ENCODE assay signal across 33 cellular contexts in the genomic region with DNA sequence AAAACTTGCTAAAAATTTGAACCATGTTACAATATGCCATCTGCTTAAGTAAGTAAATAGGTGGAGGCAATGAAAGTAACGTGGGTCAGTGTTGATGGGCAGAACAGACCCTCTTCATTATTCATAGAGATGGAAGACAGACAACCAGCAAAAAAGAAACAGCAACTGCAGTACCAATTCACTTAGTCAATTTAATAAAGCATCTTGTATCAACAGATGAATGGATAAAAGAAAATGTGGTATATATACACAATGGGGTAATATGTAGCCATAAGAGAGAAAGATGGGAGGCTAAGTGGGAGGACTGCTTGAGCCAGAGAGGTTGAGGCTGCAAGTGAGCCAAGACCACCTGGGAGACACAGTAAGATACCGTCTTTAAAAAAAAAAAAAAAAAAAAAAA. TPM values are rescaled to one million over a fixed set of nuclear protein-coding genes. Genes with fewer than 3 reads are reported as not detected.
"Had no signal": no experiment of that assay in that cellular context is flagged by ENCODE, and none has a peak within 500 bp of the region (broad histone marks: within the 10 kb centered on the region; RNA-seq: fewer than 3 reads in every experiment).

No MANE protein-coding gene starts in this region.

- DNase-seq: activated CD4-positive, alpha-beta memory T cell treated with anti-CD3 and anti-CD28 coated beads for 36 hours; activated CD4-positive, alpha-beta T cell treated with anti-CD3 and anti-CD28 coated beads for 36 hours; activated CD4-positive, alpha-beta T cell treated with anti-CD3 and anti-CD28 coated beads, Interleukin-2, amount 10 ng/mL, durations not matched to agents 24 days and 14 days; activated CD4-positive, CD25-positive, alpha-beta regulatory T cell; activated CD4-positive, CD25-positive, alpha-beta regulatory T cell treated with anti-CD3 and anti-CD28 coated beads, Interleukin-2, amount 50 U/mL, for 72 hours; activated CD8-positive, alpha-beta memory T cell treated with anti-CD3 and anti-CD28 coated beads, Interleukin-2, amount 10 ng/mL, durations not matched to agents 7 days and 5 days; activated CD8-positive, alpha-beta memory T cell treated with anti-CD3 and anti-CD28 coated beads, Interleukin-2, amount 50 U/mL, for 48 hours; activated CD8-positive, alpha-beta T cell treated with anti-CD3 and anti-CD28 coated beads, Interleukin-2, amount 10 ng/mL, durations not matched to agents 7 days and 5 days; activated effector memory CD4-positive, alpha-beta T cell treated with anti-CD3 and anti-CD28 coated beads, Interleukin-2, amount 50 U/mL, for 16 hours; activated naive CD4-positive, alpha-beta T cell treated with anti-CD3 and anti-CD28 coated beads for 36 hours; activated naive CD8-positive, alpha-beta T cell treated with anti-CD3 and anti-CD28 coated beads, Interleukin-2, amount 10 ng/mL, durations not matched to agents 7 days and 5 days; activated T-cell treated with anti-CD3 and anti-CD28 coated beads for 4 hours; activated T-cell treated with anti-CD3 and anti-CD28 coated beads, Interleukin-2, amount 50 U/mL, for 24 hours; central memory CD4-positive, alpha-beta T cell; dorsolateral prefrontal cortex; effector memory CD4-positive, alpha-beta T cell; endodermal cell; erythroblast; foreskin keratinocyte; gastrocnemius medialis; heart right ventricle; T-helper 2 cell had no signal

- H3K27me3 Mint-ChIP-seq: activated CD4-positive, alpha-beta memory T cell treated with anti-CD3 and anti-CD28 coated beads for 36 hours; activated CD4-positive, alpha-beta T cell treated with anti-CD3 and anti-CD28 coated beads for 36 hours; activated CD4-positive, alpha-beta T cell treated with anti-CD3 and anti-CD28 coated beads, Interleukin-2, amount 10 ng/mL, durations not matched to agents 24 days and 14 days; activated CD8-positive, alpha-beta memory T cell treated with anti-CD3 and anti-CD28 coated beads, Interleukin-2, amount 10 ng/mL, durations not matched to agents 7 days and 5 days; activated naive CD4-positive, alpha-beta T cell treated with anti-CD3 and anti-CD28 coated beads, Interleukin-2, amount 50 U/mL, for 24 hours; activated naive CD8-positive, alpha-beta T cell treated with anti-CD3 and anti-CD28 coated beads, Interleukin-2, amount 10 ng/mL, durations not matched to agents 7 days and 5 days; activated T-cell treated with anti-CD3 and anti-CD28 coated beads, Interleukin-2, amount 50 U/mL, for 24 hours; brain; dendritic cell treated with granulocyte-macrophage colony-stimulating factor and Interleukin-4, amounts not matched to agents 40 ng/mL and 50 ng/mL, for 4 days had no signal

- H3K9me3 ChIP-seq: ascending aorta, breast epithelium, esophagus muscularis mucosa, gastrocnemius medialis, heart right ventricle had no signal

- H3K4me3 ChIP-seq: ascending aorta, breast epithelium, cardiac muscle cell, coronary artery, dorsolateral prefrontal cortex, esophagus muscularis mucosa, gastrocnemius medialis, heart right ventricle had no signal

- ATAC-seq: activated CD4-positive, alpha-beta T cell treated with anti-CD3 and anti-CD28 coated beads for 36 hours; activated CD8-positive, alpha-beta memory T cell treated with anti-CD3 and anti-CD28 coated beads, Interleukin-2, amount 10 ng/mL, durations not matched to agents 7 days and 5 days; activated CD8-positive, alpha-beta T cell treated with anti-CD3 and anti-CD28 coated beads, Interleukin-2, amount 10 ng/mL, durations not matched to agents 7 days and 5 days; foreskin keratinocyte; gastrocnemius medialis had no signal

- H3K27ac ChIP-seq: ascending aorta, breast epithelium, cardiac muscle cell, coronary artery, dorsolateral prefrontal cortex, esophagus muscularis mucosa, foreskin keratinocyte, gastrocnemius medialis, heart right ventricle had no signal

- H3K4me3 Mint-ChIP-seq: activated CD4-positive, alpha-beta memory T cell treated with anti-CD3 and anti-CD28 coated beads for 36 hours; activated CD4-positive, alpha-beta T cell treated with anti-CD3 and anti-CD28 coated beads for 36 hours; activated CD4-positive, alpha-beta T cell treated with anti-CD3 and anti-CD28 coated beads, Interleukin-2, amount 10 ng/mL, durations not matched to agents 24 days and 14 days; activated CD8-positive, alpha-beta memory T cell treated with anti-CD3 and anti-CD28 coated beads, Interleukin-2, amount 10 ng/mL, durations not matched to agents 7 days and 5 days; activated CD8-positive, alpha-beta T cell treated with anti-CD3 and anti-CD28 coated beads, Interleukin-2, amount 10 ng/mL, durations not matched to agents 7 days and 5 days; activated naive CD4-positive, alpha-beta T cell treated with anti-CD3 and anti-CD28 coated beads for 36 hours; activated naive CD4-positive, alpha-beta T cell treated with anti-CD3 and anti-CD28 coated beads, Interleukin-2, amount 50 U/mL, for 24 hours; activated naive CD8-positive, alpha-beta T cell treated with anti-CD3 and anti-CD28 coated beads, Interleukin-2, amount 10 ng/mL, durations not matched to agents 7 days and 5 days; activated T-cell treated with anti-CD3 and anti-CD28 coated beads, Interleukin-2, amount 50 U/mL, for 24 hours; activated T-helper 1 cell treated with anti-CD3 and anti-CD28 coated beads, Interleukin-12 subunit alpha, Interleukin-12 subunit beta, Interleukin-2, Interleukin-4 antibody, amounts not matched to agents 30 ng/mL and 10 ng/mL and 1 ng/mL, durations not matched to agents 14 hours and 24 hours and 36 hours; brain; dendritic cell treated with granulocyte-macrophage colony-stimulating factor and Interleukin-4, amounts not matched to agents 40 ng/mL and 50 ng/mL, for 4 days; endodermal cell had no signal

- H3K4me1 ChIP-seq: ascending aorta, breast epithelium, esophagus muscularis mucosa, foreskin keratinocyte had no signal

- H3K36me3 ChIP-seq: breast epithelium, gastrocnemius medialis had no signal

- H3K27ac Mint-ChIP-seq: activated CD4-positive, alpha-beta memory T cell treated with anti-CD3 and anti-CD28 coated beads for 36 hours; activated CD4-positive, alpha-beta T cell treated with anti-CD3 and anti-CD28 coated beads for 36 hours; activated CD4-positive, alpha-beta T cell treated with anti-CD3 and anti-CD28 coated beads, Interleukin-2, amount 10 ng/mL, durations not matched to agents 24 days and 14 days; activated CD8-positive, alpha-beta memory T cell treated with anti-CD3 and anti-CD28 coated beads, Interleukin-2, amount 10 ng/mL, durations not matched to agents 7 days and 5 days; activated CD8-positive, alpha-beta T cell treated with anti-CD3 and anti-CD28 coated beads, Interleukin-2, amount 10 ng/mL, durations not matched to agents 7 days and 5 days; activated naive CD4-positive, alpha-beta T cell treated with anti-CD3 and anti-CD28 coated beads for 36 hours; activated naive CD4-positive, alpha-beta T cell treated with anti-CD3 and anti-CD28 coated beads, Interleukin-2, amount 50 U/mL, for 24 hours; activated naive CD8-positive, alpha-beta T cell treated with anti-CD3 and anti-CD28 coated beads, Interleukin-2, amount 10 ng/mL, durations not matched to agents 7 days and 5 days; activated T-cell treated with anti-CD3 and anti-CD28 coated beads, Interleukin-2, amount 50 U/mL, for 24 hours; activated T-helper 1 cell treated with anti-CD3 and anti-CD28 coated beads, Interleukin-12 subunit alpha, Interleukin-12 subunit beta, Interleukin-2, Interleukin-4 antibody, amounts not matched to agents 30 ng/mL and 10 ng/mL and 1 ng/mL, durations not matched to agents 14 hours and 24 hours and 36 hours; activated T-helper 2 cell treated with anti-CD3 and anti-CD28 coated beads, Interferon-gamma antibody, Interleukin-2, Interleukin-4, amounts not matched to agents 10 μg/mL and 5 μg/mL and 100 μg/mL, durations not matched to agents 14 hours and 24 hours and 36 hours; dendritic cell treated with granulocyte-macrophage colony-stimulating factor and Interleukin-4, amounts not matched to agents 40 ng/mL and 50 ng/mL, for 4 days; endodermal cell had no signal

- H3K9me3 Mint-ChIP-seq: activated CD4-positive, alpha-beta memory T cell treated with anti-CD3 and anti-CD28 coated beads for 36 hours; activated CD4-positive, alpha-beta T cell treated with anti-CD3 and anti-CD28 coated beads, Interleukin-2, amount 10 ng/mL, durations not matched to agents 24 days and 14 days; activated naive CD4-positive, alpha-beta T cell treated with anti-CD3 and anti-CD28 coated beads for 36 hours; activated naive CD4-positive, alpha-beta T cell treated with anti-CD3 and anti-CD28 coated beads, Interleukin-2, amount 50 U/mL, for 24 hours; activated naive CD8-positive, alpha-beta T cell treated with anti-CD3 and anti-CD28 coated beads, Interleukin-2, amount 10 ng/mL, durations not matched to agents 7 days and 5 days; activated T-cell treated with anti-CD3 and anti-CD28 coated beads, Interleukin-2, amount 50 U/mL, for 24 hours; activated T-helper 1 cell treated with anti-CD3 and anti-CD28 coated beads, Interleukin-12 subunit alpha, Interleukin-12 subunit beta, Interleukin-2, Interleukin-4 antibody, amounts not matched to agents 30 ng/mL and 10 ng/mL and 1 ng/mL, durations not matched to agents 14 hours and 24 hours and 36 hours; activated T-helper 2 cell treated with anti-CD3 and anti-CD28 coated beads, Interferon-gamma antibody, Interleukin-2, Interleukin-4, amounts not matched to agents 10 μg/mL and 5 μg/mL and 100 μg/mL, durations not matched to agents 14 hours and 24 hours and 36 hours; brain; dendritic cell treated with granulocyte-macrophage colony-stimulating factor and Interleukin-4, amounts not matched to agents 40 ng/mL and 50 ng/mL, for 4 days; endodermal cell had no signal

- H3K4me1 Mint-ChIP-seq: activated CD4-positive, alpha-beta T cell treated with anti-CD3 and anti-CD28 coated beads, Interleukin-2, amount 10 ng/mL, durations not matched to agents 24 days and 14 days; activated CD8-positive, alpha-beta memory T cell treated with anti-CD3 and anti-CD28 coated beads, Interleukin-2, amount 10 ng/mL, durations not matched to agents 7 days and 5 days had no signal

- H3K27me3 ChIP-seq: ascending aorta, breast epithelium, cardiac muscle cell, dorsolateral prefrontal cortex, esophagus muscularis mucosa, foreskin keratinocyte, gastrocnemius medialis, heart right ventricle had no signal

RNA-seq across cellular contexts. Expression of a gene that starts 45.3 kb away (rescaled TPM):
- total RNA-seq: ascending aorta; foreskin keratinocyte; T-helper 1 cell treated with Interleukin-12 subunit alpha and Interleukin-12 subunit beta and Interleukin-4 antibody, amounts not matched to agents 30 ng/mL and 1 ng/mL, for 36 hours had no signal
- polyA plus RNA-seq: cardiac muscle cell, foreskin keratinocyte had no signal
